10 cellular contexts compared by ENCODE assay signal in the genomic region with DNA sequence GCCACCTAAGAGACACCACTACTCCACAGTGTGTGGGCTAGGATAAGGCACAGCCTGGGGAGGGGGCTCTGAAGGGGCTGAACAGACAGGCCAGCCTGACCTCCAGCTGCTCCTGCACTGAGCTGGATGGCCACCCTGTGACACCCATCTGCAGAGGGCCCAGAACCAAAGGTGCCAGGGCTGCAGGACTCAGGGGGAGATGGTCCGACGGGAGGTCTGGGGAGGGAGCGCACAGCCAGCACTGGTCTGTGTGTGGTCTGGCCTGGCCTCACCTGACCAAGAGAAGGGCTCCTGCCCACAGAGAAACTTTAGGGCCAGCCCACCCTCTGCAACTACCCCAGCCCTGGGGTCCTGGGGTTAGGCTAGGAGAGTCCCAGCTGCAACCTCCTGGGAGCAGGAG. TPM values are rescaled to one million over a fixed set of nuclear protein-coding genes. Genes with fewer than 3 reads are reported as not detected.
DNase-seq lines count a peak whose midpoint lies in the region; ATAC-seq and TF ChIP-seq lines count a peak whose summit lies in the region.
"Had no signal": no experiment of that assay in that cellular context is flagged by ENCODE, and none has a peak within 500 bp of the region (broad histone marks: within the 10 kb centered on the region; RNA-seq: fewer than 3 reads in every experiment).

No MANE protein-coding gene starts in this region.

- H3K27me3 ChIP-seq in BLaER1 = no peaks in the 10 kb centered on the region

- no peak for DNase-seq in coronary artery (ENCODE audit: low spot score)
- no peak for DNase-seq in natural killer cell treated with Interleukin-12 subunit alpha and Interleukin-12 subunit beta and Interleukin-15 and Interleukin-18, amount 100 ng/mL, for 72 hours (ENCODE audit: low spot score)
- DNase-seq in GM19238 (ENCODE audit: insufficient read length, low spot score) = no peak
- no peak for DNase-seq in stimulated activated CD4-positive, alpha-beta T cell treated with anti-CD3 and anti-CD28 coated beads, Interleukin-4, amount 100 ng/mL, for 1 hour
- DNase-seq in NCI-H345 (lab: John Stamatoyannopoulos, UW) = no peak
- DNase-seq: Kasumi-1 had no signal

- H3K4me3 ChIP-seq in BLaER1 = peak overlapping the region; percentile 69
- H3K4me3 ChIP-seq in coronary artery = peak overlapping the region; percentile 89
- H3K4me3 ChIP-seq: lung had no signal

- no peak for TF ChIP-seq POLR2A in GM18505 (IDR thresholded peaks at IDR 0.05; ENCODE audit: borderline replicate concordance, extremely low read depth, insufficient read depth, insufficient read length)

- H3K9ac ChIP-seq in BLaER1 = peak overlapping the region; percentile 79

- peak overlapping the region; percentile 70 for H3K4me3 Mint-ChIP-seq in natural killer cell treated with Interleukin-12 subunit alpha and Interleukin-12 subunit beta and Interleukin-15 and Interleukin-18, amount 100 ng/mL, for 72 hours

- peaks cover 5% of the 10 kb centered on the region for H3K36me3 Mint-ChIP-seq in natural killer cell treated with Interleukin-12 subunit alpha and Interleukin-12 subunit beta and Interleukin-15 and Interleukin-18, amount 100 ng/mL, for 72 hours

- H3K4me2 ChIP-seq in BLaER1 = peak overlapping the region; percentile 99

- peaks cover 26% of the 10 kb centered on the region for H3K36me3 ChIP-seq in BLaER1

- peaks cover 23 to 26% of the 10 kb centered on the region in 2 donors for H3K4me1 Mint-ChIP-seq in natural killer cell treated with Interleukin-12 subunit alpha and Interleukin-12 subunit beta and Interleukin-15 and Interleukin-18, amount 100 ng/mL, for 72 hours (ENCODE audit: low read depth in 2 of 2)

- ATAC-seq in natural killer cell treated with Interleukin-12 subunit alpha and Interleukin-12 subunit beta and Interleukin-15 and Interleukin-18, amount 100 ng/mL, for 72 hours = no peak
- no peak for ATAC-seq in GM18505 (IDR thresholded peaks at IDR 0.05; ENCODE audit: unreplicated experiment)

- TF ChIP-seq RAD21 in Ishikawa (IDR thresholded peaks at IDR 0.05; ENCODE audit: low read depth) = no peak

- TF ChIP-seq CTCF in coronary artery (IDR thresholded peaks at IDR 0.05) = no peak

- H3K4me1 ChIP-seq in BLaER1 = peaks cover 63% of the 10 kb centered on the region

- H3K9me3 Mint-ChIP-seq in natural killer cell treated with Interleukin-12 subunit alpha and Interleukin-12 subunit beta and Interleukin-15 and Interleukin-18, amount 100 ng/mL, for 72 hours = no peaks in the 10 kb centered on the region

- TF ChIP-seq EP300 in Ishikawa (IDR thresholded peaks at IDR 0.05; ENCODE audit: borderline replicate concordance) = no peak

- no peaks in the 10 kb centered on the region for H3K9me3 ChIP-seq in BLaER1

- H3K27ac ChIP-seq in BLaER1 (peak overlapping the region; percentile 74), coronary artery (peak overlapping the region in 1 of 2 donors; percentile 89)

- no peaks in the 10 kb centered on the region for H3K27me3 Mint-ChIP-seq in natural killer cell treated with Interleukin-12 subunit alpha and Interleukin-12 subunit beta and Interleukin-15 and Interleukin-18, amount 100 ng/mL, for 72 hours

- peaks cover 35% of the 10 kb centered on the region for H4K20me1 ChIP-seq in BLaER1

- no peak overlapping the region for H3K27ac Mint-ChIP-seq in natural killer cell treated with Interleukin-12 subunit alpha and Interleukin-12 subunit beta and Interleukin-15 and Interleukin-18, amount 100 ng/mL, for 72 hours

TF ChIP-seq in Ishikawa, 13 proteins besides CTCF, POLR2A, EP300 and RAD21:
- TF ChIP-seq ZBTB7A (IDR thresholded peaks at IDR 0.05; ENCODE audit: low read depth) (0 out of 2 replicates have a peak, but pooled peaks have one; percentile 3), CEBPB (IDR thresholded peaks at IDR 0.05) (no peak)

RNA-seq across cellular contexts. Expression of gene LTC4S, which starts 0.8 kb away (rescaled TPM):
- total RNA-seq in natural killer cell treated with Interleukin-12 subunit alpha and Interleukin-12 subunit beta and Interleukin-15 and Interleukin-18, amount 100 ng/mL, for 72 hours = 1 to 10 TPM; 2.9 to 4.0 TPM

RNA-seq across cellular contexts. Expression of gene MGAT4B, which starts 12.1 kb away (rescaled TPM):
- 100 to 1,000 TPM in 1 of 2 donors, 10 to 100 TPM in 1; 73.2 to 105 TPM for total RNA-seq in natural killer cell treated with Interleukin-12 subunit alpha and Interleukin-12 subunit beta and Interleukin-15 and Interleukin-18, amount 100 ng/mL, for 72 hours

RNA-seq across cellular contexts. Expression of gene SQSTM1, which starts 26.1 kb away (rescaled TPM):
- total RNA-seq in natural killer cell treated with Interleukin-12 subunit alpha and Interleukin-12 subunit beta and Interleukin-15 and Interleukin-18, amount 100 ng/mL, for 72 hours = 100 to 1,000 TPM; 218 to 332 TPM
